ENCODE assay signal across 13 cellular contexts in genomic region chr7:104963991-104964385, GRCh38. TPM values are rescaled to one million over a fixed set of nuclear protein-coding genes. Genes with fewer than 3 reads are reported as not detected.
DNase-seq lines count a peak whose midpoint lies in the region; ATAC-seq, FAIRE-seq and TF ChIP-seq lines count a peak whose summit lies in the region.
"Had no signal": no experiment of that assay in that cellular context is flagged by ENCODE, and none has a peak within 500 bp of the region (broad histone marks: within the 10 kb centered on the region; RNA-seq: fewer than 3 reads in every experiment).

No MANE protein-coding gene starts in this region.

- TF ChIP-seq CTCF in HFFc6 (IDR thresholded peaks at IDR 0.05) (no peak), astrocyte of the spinal cord (IDR thresholded peaks at IDR 0.05; ENCODE audit: low read depth, low read length) (no peak)

- CTCF ChIA-PET in activated CD8-positive, alpha-beta memory T cell treated with anti-CD3 and anti-CD28 coated beads, Interleukin-2, amount 10 ng/mL, durations not matched to agents 7 days and 5 days (lab: Charles Lee), result no interaction called here

- peak overlapping the region; percentile 5; the same call in 1 of the 2 replicates for H3K4me3 Mint-ChIP-seq in HFFc6
- H3K4me3 Mint-ChIP-seq in activated CD8-positive, alpha-beta memory T cell treated with anti-CD3 and anti-CD28 coated beads, Interleukin-2, amount 10 ng/mL, durations not matched to agents 7 days and 5 days, result no peak overlapping the region
- H3K4me3 Mint-ChIP-seq: activated naive CD8-positive, alpha-beta T cell treated with anti-CD3 and anti-CD28 coated beads, Interleukin-2, amount 10 ng/mL, durations not matched to agents 7 days and 5 days had no signal

- peaks cover 22 to 90% (median 67%) of the 10 kb centered on the region in 10 experiments for H3K4me1 ChIP-seq in BLaER1 treated with 17β-estradiol and CSF1 and Interleukin-3, amounts not matched to agents 10 nM and 100 nM

- H4K20me1 ChIP-seq in BLaER1 treated with 17β-estradiol and CSF1 and Interleukin-3, amounts not matched to agents 10 nM and 100 nM, result peaks cover 0 to 14% (median 0%) of the 10 kb centered on the region in 11 experiments; a peak in 3 of 22 replicates

- peak overlapping the region in 9 of 11 experiments; percentile 91 to 99 (median 95); a peak in 13 of 22 replicates for H3K27ac ChIP-seq in BLaER1 treated with 17β-estradiol and CSF1 and Interleukin-3, amounts not matched to agents 10 nM and 100 nM

- ATAC-seq in GM18498 (IDR thresholded peaks at IDR 0.05; ENCODE audit: unreplicated experiment), result no peak
- no peak for ATAC-seq in activated CD8-positive, alpha-beta memory T cell treated with anti-CD3 and anti-CD28 coated beads, Interleukin-2, amount 10 ng/mL, durations not matched to agents 7 days and 5 days
- ATAC-seq: left lung had no signal

- peaks cover 57% of the 10 kb centered on the region for H3K4me1 Mint-ChIP-seq in HFFc6 (ENCODE audit: low read depth)
- peaks cover 36% of the 10 kb centered on the region for H3K4me1 Mint-ChIP-seq in activated CD8-positive, alpha-beta memory T cell treated with anti-CD3 and anti-CD28 coated beads, Interleukin-2, amount 10 ng/mL, durations not matched to agents 7 days and 5 days

- H3K9me3 ChIP-seq in BLaER1 treated with 17β-estradiol and CSF1 and Interleukin-3, amounts not matched to agents 10 nM and 100 nM (replicated peaks in 1 of 11), result peaks cover 0 to 39% (median 31%) of the 10 kb centered on the region in 11 experiments; a peak in 17 of 22 replicates
- H3K9me3 ChIP-seq: left lung had no signal

- no peaks in the 10 kb centered on the region for H3K9me3 Mint-ChIP-seq in HFFc6
- peaks cover 3% of the 10 kb centered on the region for H3K9me3 Mint-ChIP-seq in activated CD8-positive, alpha-beta memory T cell treated with anti-CD3 and anti-CD28 coated beads, Interleukin-2, amount 10 ng/mL, durations not matched to agents 7 days and 5 days (ENCODE audit: low read depth)

- H3K4me2 ChIP-seq in BLaER1 treated with 17β-estradiol and CSF1 and Interleukin-3, amounts not matched to agents 10 nM and 100 nM, result peak overlapping the region in 5 of 11 experiments; percentile 80 to 92 (median 91); a peak in 10 of 22 replicates

- DNase-seq in HFFc6 (no peak), astrocyte of the spinal cord (ENCODE audit: low read depth, low spot score) (peak; percentile 73), lung microvascular endothelial cell (ENCODE audit: low read depth in 2 of 2) (peak; percentile 94 to 95), ACHN (no peak), frontal cortex (ENCODE audit: low spot score in 2 of 2) (no peak)
- no peak for DNase-seq in activated CD8-positive, alpha-beta memory T cell treated with anti-CD3 and anti-CD28 coated beads, Interleukin-2, amount 10 ng/mL, durations not matched to agents 7 days and 5 days
- DNase-seq: activated CD4-positive, alpha-beta T cell treated with anti-CD3 and anti-CD28 coated beads for 1 hour; activated naive CD8-positive, alpha-beta T cell treated with anti-CD3 and anti-CD28 coated beads, Interleukin-2, amount 10 ng/mL, durations not matched to agents 7 days and 5 days; DMS153; left lung; stimulated activated CD8-positive, alpha-beta memory T cell treated with anti-CD3 and anti-CD28 coated beads, Interleukin-4, amount 100 ng/mL, for 48 hours had no signal

- no peak for FAIRE-seq in frontal cortex (lab: Jason Lieb, UNC)

- no peaks in the 10 kb centered on the region for H3K27me3 ChIP-seq in BLaER1 treated with 17β-estradiol and CSF1 and Interleukin-3, amounts not matched to agents 10 nM and 100 nM
- H3K27me3 ChIP-seq: left lung had no signal

- 0 out of 2 replicates have a peak, but pooled peaks cover 5% of the 10 kb centered on the region for H3K36me3 Mint-ChIP-seq in HFFc6 (ENCODE audit: low read depth)
- peaks cover 53% of the 10 kb centered on the region for H3K36me3 Mint-ChIP-seq in activated CD8-positive, alpha-beta memory T cell treated with anti-CD3 and anti-CD28 coated beads, Interleukin-2, amount 10 ng/mL, durations not matched to agents 7 days and 5 days

- peak overlapping the region; percentile 74 for H3K27ac Mint-ChIP-seq in HFFc6
- no peak overlapping the region for H3K27ac Mint-ChIP-seq in activated CD8-positive, alpha-beta memory T cell treated with anti-CD3 and anti-CD28 coated beads, Interleukin-2, amount 10 ng/mL, durations not matched to agents 7 days and 5 days
- H3K27ac Mint-ChIP-seq: activated naive CD8-positive, alpha-beta T cell treated with anti-CD3 and anti-CD28 coated beads, Interleukin-2, amount 10 ng/mL, durations not matched to agents 7 days and 5 days had no signal

- peak overlapping the region in 5 of 10 experiments; percentile 3 to 31 (median 14); a peak in 4 of 20 replicates for H3K4me3 ChIP-seq in BLaER1 treated with 17β-estradiol and CSF1 and Interleukin-3, amounts not matched to agents 10 nM and 100 nM
- no peak overlapping the region for H3K4me3 ChIP-seq in astrocyte of the spinal cord (ENCODE audit: low read depth, low read length)
- H3K4me3 ChIP-seq: left lung had no signal

- peaks cover 6% of the 10 kb centered on the region for H3K27me3 Mint-ChIP-seq in HFFc6 (ENCODE audit: insufficient read depth)
- no peaks in the 10 kb centered on the region for H3K27me3 Mint-ChIP-seq in activated CD8-positive, alpha-beta memory T cell treated with anti-CD3 and anti-CD28 coated beads, Interleukin-2, amount 10 ng/mL, durations not matched to agents 7 days and 5 days
- H3K27me3 Mint-ChIP-seq: activated naive CD8-positive, alpha-beta T cell treated with anti-CD3 and anti-CD28 coated beads, Interleukin-2, amount 10 ng/mL, durations not matched to agents 7 days and 5 days had no signal

- H3K36me3 ChIP-seq in BLaER1 treated with 17β-estradiol and CSF1 and Interleukin-3, amounts not matched to agents 10 nM and 100 nM, result peaks cover 68 to 79% (median 75%) of the 10 kb centered on the region in 11 experiments
- H3K36me3 ChIP-seq: left lung had no signal

- no peak overlapping the region for H3K9ac ChIP-seq in BLaER1 treated with 17β-estradiol and CSF1 and Interleukin-3, amounts not matched to agents 10 nM and 100 nM

- in situ Hi-C loops in astrocyte of the spinal cord (cut with HindIII; ENCODE audit: low sequenced_read_pairs) (no loop called here), ACHN (cut with HindIII; ENCODE audit: low pct_ligation_motif_present, low pct_unique_long_range_greater_than_20kb, low sequenced_read_pairs) (no loop called here)

RNA-seq across cellular contexts. Expression of gene KMT2E, which starts 50.0 kb away (rescaled TPM):
- 10 to 100 TPM; 39.7 to 53.4 (median 50.1) TPM for total RNA-seq in HFFc6 (2021; fragmentation: NEBNext Ultra II Directional; extraction: Animal tissue kit (Norgen Biotek cat#: 25700))
- total RNA-seq in lung microvascular endothelial cell (90.4 and 146 TPM in 2 replicates), frontal cortex (217 TPM)
- 100 to 1,000 TPM; 110 to 127 TPM for total RNA-seq in activated CD8-positive, alpha-beta memory T cell treated with anti-CD3 and anti-CD28 coated beads, Interleukin-2, amount 10 ng/mL, durations not matched to agents 7 days and 5 days

Comparison
In these comparisons a context has a peak if more than half of its experiments do, and no peak if none do; other contexts are left out.
1. DNase-seq: peak in astrocyte of the spinal cord (single experiment) and lung microvascular endothelial cell (2 of 2); none in HFFc6 (single experiment), ACHN (single experiment), activated CD8-positive, alpha-beta memory T cell treated with anti-CD3 and anti-CD28 coated beads, Interleukin-2, amount 10 ng/mL, durations not matched to agents 7 days and 5 days (single experiment) and frontal cortex (0 of 2).